Comparison of ENCODE assay signal across 10 cellular contexts in the genomic region with DNA sequence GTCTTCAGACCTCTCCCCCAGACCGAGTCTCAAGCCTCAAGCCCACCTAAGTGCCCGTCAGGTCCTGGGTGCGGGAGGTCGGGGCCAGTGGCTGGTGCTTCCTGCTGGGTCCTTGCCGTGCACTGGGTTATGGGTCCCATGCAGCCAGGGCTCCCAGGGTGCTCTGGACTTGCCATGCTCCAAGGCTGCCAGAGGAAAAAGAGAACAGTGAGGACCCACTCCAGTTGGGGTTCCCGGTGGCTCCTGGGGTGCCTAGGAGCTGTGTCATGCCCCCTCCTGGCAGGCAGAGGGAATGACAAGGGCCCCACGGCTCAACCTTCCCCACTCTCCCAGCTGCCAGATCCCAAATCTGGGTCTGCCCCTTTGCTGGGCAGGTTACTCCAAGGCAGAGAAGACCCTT. TPM values are rescaled to one million over a fixed set of nuclear protein-coding genes. Genes with fewer than 3 reads are reported as not detected.
DNase-seq lines count a peak whose midpoint lies in the region; ATAC-seq, FAIRE-seq and TF ChIP-seq lines count a peak whose summit lies in the region.
"Had no signal": no experiment of that assay in that cellular context is flagged by ENCODE, and none has a peak within 500 bp of the region (broad histone marks: within the 10 kb centered on the region; RNA-seq: fewer than 3 reads in every experiment).

No MANE protein-coding gene starts in this region.

- H3K27ac Mint-ChIP-seq in GM23338, result no peak overlapping the region
- H3K27ac Mint-ChIP-seq in natural killer cell, result peak overlapping the region; percentile 95 to 96

- H3K9me3 Mint-ChIP-seq in GM23338, result peaks cover 13% of the 10 kb centered on the region
- peaks cover 0 to 2% of the 10 kb centered on the region in 2 donors for H3K9me3 Mint-ChIP-seq in natural killer cell

- no peaks in the 10 kb centered on the region; the same call in 2 of the 3 replicates for H3K4me1 Mint-ChIP-seq in GM23338
- peaks cover 52 to 54% of the 10 kb centered on the region in 2 donors for H3K4me1 Mint-ChIP-seq in natural killer cell

- H3K4me2 ChIP-seq in GM23338 (no peak overlapping the region), K562 (ENCODE audit: insufficient read depth, low read length) (no peak overlapping the region)

- CTCF ChIA-PET in K562 (lab: Yijun Ruan, JAX; ENCODE audit: low intra/inter-chr PET ratio), result no interaction called here

- H3K4me3 Mint-ChIP-seq in GM23338 (no peak overlapping the region), natural killer cell (no peak overlapping the region)

- in situ Hi-C loops in K562 (cut with MboI), result no loop called here

- DNase-seq in DMS 273 (lab: John Stamatoyannopoulos, UW; ENCODE audit: unreplicated experiment) (peak; percentile 28), DMS 273 treated with DMSO at 0.1 percent for 48 hours (lab: John Stamatoyannopoulos, UW) (no peak), GM23338 (ENCODE audit: low spot score) (peak; percentile 44), K562 (ENCODE audit: extremely low read depth in 1 of 4, low spot score in 3 of 4) (peak; percentile 11 to 39 (median 34)), natural killer cell (no peak), glomerular visceral epithelial cell (ENCODE audit: extremely low spot score) (no peak), GM12892 (ENCODE audit: insufficient read length) (no peak)
- DNase-seq: NCI-H82 had no signal

- intact Hi-C loops in K562 (cut with micrococcal nuclease) (no loop called here), natural killer cell (cut with micrococcal nuclease) (no loop called here)

- H3K9me3 ChIP-seq in K562 (replicated peaks; ENCODE audit: control insufficient read depth, insufficient read depth, low read depth, low read length), result 0 out of 2 replicates have a peak, but pooled peaks cover 2% of the 10 kb centered on the region

- no peaks in the 10 kb centered on the region for H3K9me1 ChIP-seq in K562 (ENCODE audit: control insufficient read depth, insufficient read depth, low read length)

- TF ChIP-seq CTCF in GM23338 (conservative IDR thresholded peaks at IDR 0.05; ENCODE audit: low read depth in 2 of 2), result peak; percentile 65 to 67
- peak; percentile 33 to 61 (median 44) for TF ChIP-seq CTCF in K562 (IDR thresholded peaks at IDR 0.05 in 2 of 3, conservative IDR thresholded peaks at IDR 0.05 in 1 of 3; ENCODE audit: insufficient read depth in 2 of 3, low read depth in 1 of 3, low read length in 3 of 3)
- peak; percentile 56 for TF ChIP-seq CTCF in natural killer cell (IDR thresholded peaks at IDR 0.05)

- H4K20me1 ChIP-seq in GM23338 (replicated peaks; ENCODE audit: insufficient read depth) (no peaks in the 10 kb centered on the region), K562 (replicated peaks; ENCODE audit: control insufficient read depth, insufficient read depth, low read length) (no peaks in the 10 kb centered on the region)

- TF ChIP-seq EP300 in K562 (IDR thresholded peaks at IDR 0.05; ENCODE audit: low read length), result no peak

- FAIRE-seq in K562 (lab: Jason Lieb, UNC) (peak; percentile 15), GM12892 (lab: Jason Lieb, UNC) (no peak)
- FAIRE-seq: A204.1 had no signal

- POLR2A ChIA-PET in K562 (lab: Yijun Ruan, JAX), result interaction anchor here (0.6 to 1.2 kb wide), 2 partner anchors 10 kb away, joined by 3 to 4 read pairs; no protein-coding TSS in a partner anchor

- no peak overlapping the region for H3K9ac ChIP-seq in K562 (ENCODE audit: insufficient read depth in 1 of 2, low read depth in 2 of 2, low read length in 2 of 2)

- no peaks in the 10 kb centered on the region for H3F3A ChIP-seq in GM23338 (replicated peaks; ENCODE audit: low read depth)

- H3K4me3 ChIP-seq in GM23338, result no peak overlapping the region
- H3K4me3 ChIP-seq in K562, result no peak overlapping the region

- H3K36me3 Mint-ChIP-seq in GM23338 (ENCODE audit: low read depth), result peaks cover 10% of the 10 kb centered on the region; the same call in 2 of the 3 replicates
- H3K36me3 Mint-ChIP-seq in natural killer cell, result peaks cover 16% of the 10 kb centered on the region

- H2AFZ ChIP-seq in GM23338 (no peak overlapping the region), K562 (ENCODE audit: low read depth, low read length) (no peak overlapping the region)

- H3K79me2 ChIP-seq in GM23338 (replicated peaks; ENCODE audit: insufficient read depth) (no peaks in the 10 kb centered on the region), K562 (ENCODE audit: control insufficient read depth, insufficient read depth, low read length) (no peaks in the 10 kb centered on the region)

- H3K36me3 ChIP-seq in GM23338 (ENCODE audit: insufficient read depth) (no peaks in the 10 kb centered on the region), K562 (ENCODE audit: control insufficient read depth, insufficient read depth, low read length) (no peaks in the 10 kb centered on the region)

- H3K4me1 ChIP-seq in GM23338 (ENCODE audit: insufficient read depth) (no peaks in the 10 kb centered on the region), K562 (replicated peaks in 1 of 2; ENCODE audit: control insufficient read depth in 2 of 2, insufficient read depth in 2 of 2, low read length in 2 of 2) (no peaks in the 10 kb centered on the region)

- no peak; a peak in 1 of 4 replicates for TF ChIP-seq RAD21 in K562 (CRISPR knock-in tag; conservative IDR thresholded peaks at IDR 0.05 in 1 of 2, IDR thresholded peaks at IDR 0.05 in 1 of 2)

- no peak overlapping the region for H3K27ac ChIP-seq in GM23338 (ENCODE audit: low read depth)
- no peak overlapping the region for H3K27ac ChIP-seq in K562 (ENCODE audit: extremely low read depth, low read depth, low read length)

- no peaks in the 10 kb centered on the region for H3K9me2 ChIP-seq in GM23338 (ENCODE audit: insufficient read depth)

- no TSS peak for BruUV-seq in K562 (replicated peaks; lab: Mats Ljungman, UMichigan)

- WGBS in K562 (ENCODE audit: insufficient coverage, low coverage, missing lambda C conversion rate), result 3% methylated on average over 6 of the region's 7 CpGs

- peak; percentile 64 for ATAC-seq in GM23338
- peak; percentile 74 for ATAC-seq in K562
- no peak for ATAC-seq in natural killer cell
- ATAC-seq in GM19463 (IDR thresholded peaks at IDR 0.05; ENCODE audit: unreplicated experiment), result no peak

- H3K27me3 Mint-ChIP-seq in GM23338 (ENCODE audit: insufficient read depth, low read depth, poor library complexity) (peaks cover 6% of the 10 kb centered on the region), natural killer cell (ENCODE audit: low read depth in 2 of 2) (no peaks in the 10 kb centered on the region)

- H3K27me3 ChIP-seq in GM23338 (ENCODE audit: insufficient read depth) (peaks cover 5% of the 10 kb centered on the region; the same call in 1 of the 2 replicates), K562 (ENCODE audit: control insufficient read depth in 2 of 2, insufficient read depth in 2 of 2, low read length in 2 of 2) (peaks cover 0 to 20% of the 10 kb centered on the region in 2 experiments; a peak in 2 of 5 replicates)

- TF ChIP-seq POLR2A in K562 (conservative IDR thresholded peaks at IDR 0.05) (no peak), GM12892 (IDR thresholded peaks at IDR 0.05; ENCODE audit: low read depth, low read length) (no peak)

TF ChIP-seq in GM23338, 12 proteins besides CTCF, POLR2A, EP300 and RAD21 (continues in another document):
- TF ChIP-seq POLR2AphosphoS5 (IDR thresholded peaks at IDR 0.05; ENCODE audit: low read depth), result no peak

RNA-seq across cellular contexts. Expression of gene SNX20, which starts 3.8 kb away (rescaled TPM):
- not detected in 2 replicates for total RNA-seq in GM23338 (2014; rRNA removed; shearing (Covaris generic))
- polyA plus RNA-seq in GM23338 (2016; fragmentation: Nextera tagmentation; extraction: Ambion mirVana) (not detected in 2 replicates), K562 (2011; rRNA removed) (not detected in 2 replicates), K562 (2014; fragmentation: Illumina TruSeq; extraction: Trizol) (not detected in 2 replicates), K562 (2014; fragmentation: Nextera tagmentation; extraction: Ambion mirVana) (not detected), K562 (2014; rRNA removed) (not detected in 2 replicates)
- total RNA-seq in K562 (2011; cell fraction: chromatin; rRNA removed; ENCODE audit: low replicate concordance), result not detected in 2 replicates
- total RNA-seq in K562 (2011; cell fraction: nucleolus; rRNA removed), result not detected in 2 replicates
- not detected in 2 replicates for total RNA-seq in K562 (2011; cell fraction: nucleoplasm; rRNA removed)
- total RNA-seq in K562 (2014; rRNA removed) (not detected in 2 replicates), K562 (2014; rRNA removed; fragmentation: Illumina TruSeq; extraction: Trizol) (not detected in 2 replicates), K562 (2015; rRNA removed; fragmentation: Illumina TruSeq; extraction: Trizol) (0.04 TPM in 2 replicates), K562 (2021) (0.07 and 0.13 TPM in 2 replicates), natural killer cell (10 to 100 TPM; 33.0 to 53.9 (median 51.7) TPM)
- polyA plus RNA-seq in K562 (2011; cell fraction: cytosol; rRNA removed), result not detected in 2 replicates
- polyA plus RNA-seq in K562 (2011; cell fraction: nucleus; rRNA removed), result not detected in 2 replicates
- polyA plus RNA-seq in K562 (2012), result 0.03 TPM in 1 of 2 replicates, not detected in the other
- polyA minus RNA-seq in K562 (2011; rRNA and poly(A)+ RNA removed), result not detected in 2 replicates
- polyA minus RNA-seq in K562 (2011; cell fraction: cytosol; rRNA and poly(A)+ RNA removed), result not detected in 2 replicates
- not detected in 2 replicates for polyA minus RNA-seq in K562 (2011; cell fraction: nucleus; rRNA and poly(A)+ RNA removed)
- 14.8 TPM for polyA plus RNA-seq in GM12892 (2012; ENCODE audit: missing spikeins)

RNA-seq across cellular contexts. Expression of gene NOD2, which starts 16.1 kb away (rescaled TPM):
- 0.66 and 3.3 TPM in 2 replicates for total RNA-seq in GM23338 (2014; rRNA removed; shearing (Covaris generic))
- polyA plus RNA-seq in GM23338 (2016; fragmentation: Nextera tagmentation; extraction: Ambion mirVana), result 0.12 and 0.27 TPM in 2 replicates
- not detected in 2 replicates for total RNA-seq in K562 (2011; cell fraction: chromatin; rRNA removed; ENCODE audit: low replicate concordance)
- total RNA-seq in K562 (2011; cell fraction: nucleolus; rRNA removed), result not detected in 2 replicates
- not detected in 2 replicates for total RNA-seq in K562 (2011; cell fraction: nucleoplasm; rRNA removed)
- total RNA-seq in K562 (2014; rRNA removed), result not detected in 2 replicates
- total RNA-seq in K562 (2014; rRNA removed; fragmentation: Illumina TruSeq; extraction: Trizol), result not detected in 2 replicates
- 0.04 TPM in 1 of 2 replicates, not detected in the other for total RNA-seq in K562 (2015; rRNA removed; fragmentation: Illumina TruSeq; extraction: Trizol)
- total RNA-seq in K562 (2021), result not detected in 2 replicates
- not detected in 2 replicates for polyA plus RNA-seq in K562 (2011; rRNA removed)
- polyA plus RNA-seq in K562 (2011; cell fraction: cytosol; rRNA removed), result not detected in 2 replicates
- polyA plus RNA-seq in K562 (2011; cell fraction: nucleus; rRNA removed), result not detected in 2 replicates
- polyA plus RNA-seq in K562 (2012), result 0.18 TPM in 1 of 2 replicates, not detected in the other
- polyA plus RNA-seq in K562 (2014; fragmentation: Illumina TruSeq; extraction: Trizol), result not detected in 2 replicates
- polyA plus RNA-seq in K562 (2014; fragmentation: Nextera tagmentation; extraction: Ambion mirVana), result not detected
- polyA plus RNA-seq in K562 (2014; rRNA removed), result not detected in 2 replicates
- 0.30 TPM in 1 of 2 replicates, not detected in the other for polyA minus RNA-seq in K562 (2011; rRNA and poly(A)+ RNA removed)
- polyA minus RNA-seq in K562 (2011; cell fraction: cytosol; rRNA and poly(A)+ RNA removed), result not detected in 2 replicates
- not detected in 2 replicates for polyA minus RNA-seq in K562 (2011; cell fraction: nucleus; rRNA and poly(A)+ RNA removed)
- 1 to 10 TPM; 2.8 to 8.6 (median 2.9) TPM for total RNA-seq in natural killer cell
- polyA plus RNA-seq in GM12892 (2012; ENCODE audit: missing spikeins), result 7.8 TPM

Comparison
In these comparisons a context has a peak if more than half of its experiments do, and no peak if none do; other contexts are left out.
1. DNase-seq: peak in DMS 273 (single experiment), GM23338 (single experiment) and K562 (4 of 4); none in DMS 273 treated with DMSO at 0.1 percent for 48 hours (single experiment), natural killer cell (single experiment), glomerular visceral epithelial cell (single experiment) and GM12892 (single experiment).
2. ATAC-seq: peak in GM23338 (single experiment) and K562 (single experiment); none in natural killer cell (0 of 3) and GM19463 (single experiment).
3. RNA of gene SNX20, which starts 3.8 kb away (total RNA-seq): 33.0 to 53.9 TPM in natural killer cell; 0.04 to 0.13 TPM in K562 and not detected in GM23338; every median in the first group is over 10 times any median in the second.
4. Peak in every context shown above with its lines, with median percentiles within 50 percentile points of each other: CTCF ChIP-seq.